ENCODE assay signal across 1 cellular context in genomic region chr20:53961527-53961926, GRCh38.
TF ChIP-seq lines count a peak whose summit lies in the region.

No MANE protein-coding gene starts in this region.

TF ChIP-seq in HepG2, 621 proteins besides CTCF, POLR2A, EP300 and RAD21 (continued from another document):
- TF ChIP-seq ARID4A (CRISPR knock-in tag; IDR thresholded peaks at IDR 0.05; ENCODE audit: borderline replicate concordance), result no peak
